1 cellular context compared by ENCODE assay signal in genomic region chr17:81491761-81492160, GRCh38.
TF ChIP-seq lines count a peak whose summit lies in the region.

No MANE protein-coding gene starts in this region.

TF ChIP-seq in WTC11, 78 proteins besides CTCF, POLR2A, EP300 and RAD21 (continued from another document):
- TF ChIP-seq NFE2L1 (CRISPR knock-in tag; IDR thresholded peaks at IDR 0.05) (no peak), RORB (CRISPR knock-in tag; IDR thresholded peaks at IDR 0.05) (no peak)
